ENCODE assay signal across 2 cellular contexts in the genomic region with DNA sequence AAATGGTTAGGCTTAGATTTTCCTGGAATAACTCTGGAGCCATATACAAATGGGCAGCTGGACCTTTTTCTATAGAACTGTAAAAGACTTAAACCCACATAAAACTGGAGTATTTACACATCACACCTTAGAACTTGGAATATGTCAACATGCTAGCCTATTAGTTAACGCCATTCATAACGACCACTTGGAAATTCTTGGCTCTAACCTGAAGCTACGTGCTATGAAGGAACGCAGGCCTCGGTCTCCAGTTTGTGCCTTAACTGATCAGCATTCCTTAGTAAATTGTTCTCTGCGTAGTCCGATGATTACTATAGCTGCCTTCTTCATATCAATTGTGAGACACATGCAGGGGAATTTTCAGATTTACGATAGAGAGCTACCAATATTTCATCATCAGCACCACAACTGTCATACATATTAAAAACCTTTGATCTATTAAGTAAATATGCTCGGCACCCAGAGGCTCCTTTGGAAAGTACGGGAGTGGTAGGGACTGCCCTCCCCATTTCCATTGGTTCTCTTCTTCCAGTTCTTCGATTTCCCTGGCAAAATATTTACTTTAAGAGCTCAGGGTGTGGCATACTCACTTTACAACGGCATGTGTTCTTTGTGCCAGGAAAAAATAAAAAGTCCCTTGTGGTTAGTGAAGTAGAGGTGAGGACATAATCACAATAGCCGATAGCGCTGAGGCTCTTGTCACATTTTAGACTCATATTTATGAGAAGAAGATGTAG.
TF ChIP-seq lines count a peak whose summit lies in the region.

No MANE protein-coding gene starts in this region.

TF ChIP-seq in GM23338, 12 proteins besides CTCF, POLR2A, EP300 and RAD21 (continues in another document):
- TF ChIP-seq, protein P1, sequence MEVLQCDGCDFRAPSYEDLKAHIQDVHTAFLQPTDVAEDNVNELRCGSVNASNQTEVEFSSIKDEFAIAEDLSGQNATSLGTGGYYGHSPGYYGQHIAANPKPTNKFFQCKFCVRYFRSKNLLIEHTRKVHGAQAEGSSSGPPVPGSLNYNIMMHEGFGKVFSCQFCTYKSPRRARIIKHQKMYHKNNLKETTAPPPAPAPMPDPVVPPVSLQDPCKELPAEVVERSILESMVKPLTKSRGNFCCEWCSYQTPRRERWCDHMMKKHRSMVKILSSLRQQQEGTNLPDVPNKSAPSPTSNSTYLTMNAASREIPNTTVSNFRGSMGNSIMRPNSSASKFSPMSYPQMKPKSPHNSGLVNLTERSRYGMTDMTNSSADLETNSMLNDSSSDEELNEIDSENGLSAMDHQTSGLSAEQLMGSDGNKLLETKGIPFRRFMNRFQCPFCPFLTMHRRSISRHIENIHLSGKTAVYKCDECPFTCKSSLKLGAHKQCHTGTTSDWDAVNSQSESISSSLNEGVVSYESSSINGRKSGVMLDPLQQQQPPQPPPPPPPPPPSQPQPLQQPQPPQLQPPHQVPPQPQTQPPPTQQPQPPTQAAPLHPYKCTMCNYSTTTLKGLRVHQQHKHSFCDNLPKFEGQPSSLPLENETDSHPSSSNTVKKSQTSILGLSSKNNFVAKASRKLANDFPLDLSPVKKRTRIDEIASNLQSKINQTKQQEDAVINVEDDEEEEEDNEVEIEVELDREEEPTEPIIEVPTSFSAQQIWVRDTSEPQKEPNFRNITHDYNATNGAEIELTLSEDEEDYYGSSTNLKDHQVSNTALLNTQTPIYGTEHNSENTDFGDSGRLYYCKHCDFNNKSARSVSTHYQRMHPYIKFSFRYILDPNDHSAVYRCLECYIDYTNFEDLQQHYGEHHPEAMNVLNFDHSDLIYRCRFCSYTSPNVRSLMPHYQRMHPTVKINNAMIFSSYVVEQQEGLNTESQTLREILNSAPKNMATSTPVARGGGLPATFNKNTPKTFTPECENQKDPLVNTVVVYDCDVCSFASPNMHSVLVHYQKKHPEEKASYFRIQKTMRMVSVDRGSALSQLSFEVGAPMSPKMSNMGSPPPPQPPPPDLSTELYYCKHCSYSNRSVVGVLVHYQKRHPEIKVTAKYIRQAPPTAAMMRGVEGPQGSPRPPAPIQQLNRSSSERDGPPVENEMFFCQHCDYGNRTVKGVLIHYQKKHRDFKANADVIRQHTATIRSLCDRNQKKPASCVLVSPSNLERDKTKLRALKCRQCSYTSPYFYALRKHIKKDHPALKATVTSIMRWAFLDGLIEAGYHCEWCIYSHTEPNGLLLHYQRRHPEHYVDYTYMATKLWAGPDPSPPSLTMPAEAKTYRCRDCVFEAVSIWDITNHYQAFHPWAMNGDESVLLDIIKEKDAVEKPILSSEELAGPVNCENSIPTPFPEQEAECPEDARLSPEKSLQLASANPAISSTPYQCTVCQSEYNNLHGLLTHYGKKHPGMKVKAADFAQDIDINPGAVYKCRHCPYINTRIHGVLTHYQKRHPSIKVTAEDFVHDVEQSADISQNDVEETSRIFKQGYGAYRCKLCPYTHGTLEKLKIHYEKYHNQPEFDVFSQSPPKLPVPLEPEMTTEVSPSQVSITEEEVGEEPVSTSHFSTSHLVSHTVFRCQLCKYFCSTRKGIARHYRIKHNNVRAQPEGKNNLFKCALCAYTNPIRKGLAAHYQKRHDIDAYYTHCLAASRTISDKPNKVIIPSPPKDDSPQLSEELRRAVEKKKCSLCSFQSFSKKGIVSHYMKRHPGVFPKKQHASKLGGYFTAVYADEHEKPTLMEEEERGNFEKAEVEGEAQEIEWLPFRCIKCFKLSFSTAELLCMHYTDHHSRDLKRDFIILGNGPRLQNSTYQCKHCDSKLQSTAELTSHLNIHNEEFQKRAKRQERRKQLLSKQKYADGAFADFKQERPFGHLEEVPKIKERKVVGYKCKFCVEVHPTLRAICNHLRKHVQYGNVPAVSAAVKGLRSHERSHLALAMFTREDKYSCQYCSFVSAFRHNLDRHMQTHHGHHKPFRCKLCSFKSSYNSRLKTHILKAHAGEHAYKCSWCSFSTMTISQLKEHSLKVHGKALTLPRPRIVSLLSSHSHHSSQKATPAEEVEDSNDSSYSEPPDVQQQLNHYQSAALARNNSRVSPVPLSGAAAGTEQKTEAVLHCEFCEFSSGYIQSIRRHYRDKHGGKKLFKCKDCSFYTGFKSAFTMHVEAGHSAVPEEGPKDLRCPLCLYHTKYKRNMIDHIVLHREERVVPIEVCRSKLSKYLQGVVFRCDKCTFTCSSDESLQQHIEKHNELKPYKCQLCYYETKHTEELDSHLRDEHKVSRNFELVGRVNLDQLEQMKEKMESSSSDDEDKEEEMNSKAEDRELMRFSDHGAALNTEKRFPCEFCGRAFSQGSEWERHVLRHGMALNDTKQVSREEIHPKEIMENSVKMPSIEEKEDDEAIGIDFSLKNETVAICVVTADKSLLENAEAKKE (CRISPR knock-in tag; IDR thresholded peaks at IDR 0.05), result no peak
- TF ChIP-seq ZNF331 (CRISPR knock-in tag; IDR thresholded peaks at IDR 0.05; ENCODE audit: low read depth) (no peak), POLR2AphosphoS5 (IDR thresholded peaks at IDR 0.05; ENCODE audit: low read depth) (no peak), JUNB (IDR thresholded peaks at IDR 0.05; ENCODE audit: unreplicated experiment) (no peak), NANOG (IDR thresholded peaks at IDR 0.05; ENCODE audit: borderline replicate concordance) (no peak), EZH2phosphoT487 (IDR thresholded peaks at IDR 0.05; ENCODE audit: unreplicated experiment) (no peak)
- TF ChIP-seq, protein P2, sequence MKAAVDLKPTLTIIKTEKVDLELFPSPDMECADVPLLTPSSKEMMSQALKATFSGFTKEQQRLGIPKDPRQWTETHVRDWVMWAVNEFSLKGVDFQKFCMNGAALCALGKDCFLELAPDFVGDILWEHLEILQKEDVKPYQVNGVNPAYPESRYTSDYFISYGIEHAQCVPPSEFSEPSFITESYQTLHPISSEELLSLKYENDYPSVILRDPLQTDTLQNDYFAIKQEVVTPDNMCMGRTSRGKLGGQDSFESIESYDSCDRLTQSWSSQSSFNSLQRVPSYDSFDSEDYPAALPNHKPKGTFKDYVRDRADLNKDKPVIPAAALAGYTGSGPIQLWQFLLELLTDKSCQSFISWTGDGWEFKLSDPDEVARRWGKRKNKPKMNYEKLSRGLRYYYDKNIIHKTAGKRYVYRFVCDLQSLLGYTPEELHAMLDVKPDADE (IDR thresholded peaks at IDR 0.05), result no peak
- TF ChIP-seq, protein P3, sequence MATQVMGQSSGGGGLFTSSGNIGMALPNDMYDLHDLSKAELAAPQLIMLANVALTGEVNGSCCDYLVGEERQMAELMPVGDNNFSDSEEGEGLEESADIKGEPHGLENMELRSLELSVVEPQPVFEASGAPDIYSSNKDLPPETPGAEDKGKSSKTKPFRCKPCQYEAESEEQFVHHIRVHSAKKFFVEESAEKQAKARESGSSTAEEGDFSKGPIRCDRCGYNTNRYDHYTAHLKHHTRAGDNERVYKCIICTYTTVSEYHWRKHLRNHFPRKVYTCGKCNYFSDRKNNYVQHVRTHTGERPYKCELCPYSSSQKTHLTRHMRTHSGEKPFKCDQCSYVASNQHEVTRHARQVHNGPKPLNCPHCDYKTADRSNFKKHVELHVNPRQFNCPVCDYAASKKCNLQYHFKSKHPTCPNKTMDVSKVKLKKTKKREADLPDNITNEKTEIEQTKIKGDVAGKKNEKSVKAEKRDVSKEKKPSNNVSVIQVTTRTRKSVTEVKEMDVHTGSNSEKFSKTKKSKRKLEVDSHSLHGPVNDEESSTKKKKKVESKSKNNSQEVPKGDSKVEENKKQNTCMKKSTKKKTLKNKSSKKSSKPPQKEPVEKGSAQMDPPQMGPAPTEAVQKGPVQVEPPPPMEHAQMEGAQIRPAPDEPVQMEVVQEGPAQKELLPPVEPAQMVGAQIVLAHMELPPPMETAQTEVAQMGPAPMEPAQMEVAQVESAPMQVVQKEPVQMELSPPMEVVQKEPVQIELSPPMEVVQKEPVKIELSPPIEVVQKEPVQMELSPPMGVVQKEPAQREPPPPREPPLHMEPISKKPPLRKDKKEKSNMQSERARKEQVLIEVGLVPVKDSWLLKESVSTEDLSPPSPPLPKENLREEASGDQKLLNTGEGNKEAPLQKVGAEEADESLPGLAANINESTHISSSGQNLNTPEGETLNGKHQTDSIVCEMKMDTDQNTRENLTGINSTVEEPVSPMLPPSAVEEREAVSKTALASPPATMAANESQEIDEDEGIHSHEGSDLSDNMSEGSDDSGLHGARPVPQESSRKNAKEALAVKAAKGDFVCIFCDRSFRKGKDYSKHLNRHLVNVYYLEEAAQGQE (IDR thresholded peaks at IDR 0.05; ENCODE audit: unreplicated experiment), result no peak

TF ChIP-seq in endothelial cell of umbilical vein, 7 proteins besides CTCF, POLR2A, EP300 and RAD21:
- TF ChIP-seq POLR2AphosphoS5 (IDR thresholded peaks at IDR 0.05; ENCODE audit: insufficient read depth, low read depth, low read length) (no peak), GATA2 (IDR thresholded peaks at IDR 0.05; ENCODE audit: insufficient read depth, insufficient read length, low read depth, low read length) (no peak), MYC (IDR thresholded peaks at IDR 0.05; ENCODE audit: low read depth, low read length) (no peak), EZH2 (IDR thresholded peaks at IDR 0.05; ENCODE audit: borderline replicate concordance, low read depth, low read length, severe bottlenecking) (no peak)
- TF ChIP-seq, protein P4, sequence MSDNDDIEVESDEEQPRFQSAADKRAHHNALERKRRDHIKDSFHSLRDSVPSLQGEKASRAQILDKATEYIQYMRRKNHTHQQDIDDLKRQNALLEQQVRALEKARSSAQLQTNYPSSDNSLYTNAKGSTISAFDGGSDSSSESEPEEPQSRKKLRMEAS (IDR thresholded peaks at IDR 0.05; ENCODE audit: insufficient read depth, insufficient read length), result no peak
